Comparison of ENCODE assay signal across 8 cellular contexts in the genomic region with DNA sequence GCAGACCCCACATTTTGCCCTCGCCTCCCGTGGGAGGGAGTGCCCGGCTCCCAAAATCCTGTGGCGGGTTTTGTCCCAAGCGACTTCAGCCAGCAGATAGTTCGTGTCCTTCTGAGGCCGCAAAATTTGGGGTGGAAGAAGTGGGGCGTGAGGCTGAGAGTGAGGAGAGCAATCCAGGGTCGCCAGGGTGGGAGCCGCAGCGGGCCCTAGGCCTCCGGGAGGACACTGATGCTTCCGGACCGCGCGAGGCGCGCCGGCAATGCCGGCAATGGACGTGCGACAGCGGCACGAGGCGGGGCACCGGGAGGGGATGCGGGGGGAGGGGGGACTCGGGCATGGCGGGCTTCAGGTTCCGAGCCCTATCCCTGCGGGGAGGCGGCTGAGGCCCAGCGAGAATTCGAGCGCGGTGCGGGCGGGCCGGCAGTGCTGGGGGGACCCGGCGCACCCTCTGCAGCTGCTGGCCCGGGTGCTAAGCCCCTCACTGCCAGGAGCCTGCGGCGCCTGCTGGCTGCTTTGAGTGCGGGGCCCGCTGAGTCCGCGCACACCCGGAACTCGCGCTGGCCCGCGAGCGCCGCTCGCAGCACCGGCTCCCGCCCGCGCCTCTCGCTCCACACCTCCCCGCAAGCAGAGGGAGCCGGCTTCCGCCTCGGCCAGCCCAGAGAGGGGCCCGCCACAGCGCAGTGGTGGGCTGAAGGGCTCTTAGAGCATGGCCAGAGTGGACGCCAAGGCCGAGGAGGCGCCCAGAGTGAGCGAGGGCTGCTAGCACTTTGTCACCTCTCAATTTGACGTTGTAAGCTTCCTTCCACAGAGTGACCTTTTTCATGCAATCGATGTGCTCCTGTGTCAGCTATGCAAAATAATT.
DNase-seq lines count a peak whose midpoint lies in the region; ATAC-seq and TF ChIP-seq lines count a peak whose summit lies in the region.

No MANE protein-coding gene starts in this region.

- H2AFZ ChIP-seq in parathyroid adenoma: peak overlapping the region; percentile 96

- peak overlapping the region; percentile 90 for H3K27ac Mint-ChIP-seq in activated naive CD8-positive, alpha-beta T cell treated with anti-CD3 and anti-CD28 coated beads, Interleukin-2, amount 10 ng/mL, durations not matched to agents 7 days and 5 days

- H3K9me3 ChIP-seq in HUES64 (ENCODE audit: insufficient read depth, low read depth, low read length) (no peaks in the 10 kb centered on the region), parathyroid adenoma (ENCODE audit: control insufficient read depth, low read length) (no peaks in the 10 kb centered on the region), tibial artery (no peaks in the 10 kb centered on the region)

- H3K27me3 ChIP-seq in HUES64 (ENCODE audit: insufficient read depth, low read length): no peaks in the 10 kb centered on the region
- H3K27me3 ChIP-seq in parathyroid adenoma (ENCODE audit: control insufficient read depth, insufficient read depth, low read length): no peaks in the 10 kb centered on the region
- no peaks in the 10 kb centered on the region for H3K27me3 ChIP-seq in tibial artery

- H3K4me1 ChIP-seq in HUES64 (ENCODE audit: insufficient read depth, low read length): no peaks in the 10 kb centered on the region; the same call in 1 of the 2 replicates
- H3K4me1 ChIP-seq in parathyroid adenoma: peaks cover 7% of the 10 kb centered on the region
- H3K4me1 ChIP-seq in tibial artery: peaks cover 0 to 10% (median 4%) of the 10 kb centered on the region in 4 donors

- H3K4me3 ChIP-seq in HUES64 (ENCODE audit: low read length): peak overlapping the region; percentile 74
- H3K4me3 ChIP-seq in parathyroid adenoma (ENCODE audit: low read depth, low read length): peak overlapping the region; percentile 73
- peak overlapping the region; percentile 63 for H3K4me3 ChIP-seq in tibial artery

- peak overlapping the region; percentile 93 for H3K4me3 Mint-ChIP-seq in activated naive CD8-positive, alpha-beta T cell treated with anti-CD3 and anti-CD28 coated beads, Interleukin-2, amount 10 ng/mL, durations not matched to agents 7 days and 5 days

- ATAC-seq in GM21528 (IDR thresholded peaks at IDR 0.05; ENCODE audit: low FRiP score, unreplicated experiment): peak; percentile 86
- peak; percentile 90 for ATAC-seq in activated naive CD8-positive, alpha-beta T cell treated with anti-CD3 and anti-CD28 coated beads, Interleukin-2, amount 10 ng/mL, durations not matched to agents 7 days and 5 days (ENCODE audit: low read depth)

- H3K27ac ChIP-seq in HUES64 (ENCODE audit: low read depth, low read length) (peak overlapping the region; percentile 66; the same call in 1 of the 2 replicates), parathyroid adenoma (peak overlapping the region; percentile 37), tibial artery (peak overlapping the region; percentile 74)

- H3K9ac ChIP-seq in HUES64 (ENCODE audit: low read depth, low read length): peak overlapping the region; percentile 81
- H3K9ac ChIP-seq in parathyroid adenoma: no peak overlapping the region

- POLR2A ChIA-PET in activated naive CD8-positive, alpha-beta T cell treated with anti-CD3 and anti-CD28 coated beads, Interleukin-2, amount 10 ng/mL, durations not matched to agents 7 days and 5 days (lab: Charles Lee): interaction anchor here (0.9 to 1.0 kb wide), 2 partner anchors 57 to 58 kb away, joined by 6 to 9 read pairs; no protein-coding TSS in a partner anchor

- DNase-seq in DMS79 treated with DMSO at 0.1 percent for 48 hours (lab: John Stamatoyannopoulos, UW): peak; percentile 32
- DNase-seq in SKM-1 treated with dmso at 0.1 percent for 144 hours (lab: John Stamatoyannopoulos, UW; ENCODE audit: unreplicated experiment): peak; percentile 60
- peak; percentile 86 for DNase-seq in activated naive CD8-positive, alpha-beta T cell treated with anti-CD3 and anti-CD28 coated beads, Interleukin-2, amount 10 ng/mL, durations not matched to agents 7 days and 5 days
- peak; percentile 89 for DNase-seq in cardiac septum (ENCODE audit: low spot score)
- peak; percentile 61 to 88 for DNase-seq in tibial artery

- intact Hi-C loops in cardiac septum (cut with DNase I) (no loop called here), tibial artery (cut with DNase I; ENCODE audit: low total_unique reads) (no loop called here)

- no peaks in the 10 kb centered on the region for H3K9me3 Mint-ChIP-seq in activated naive CD8-positive, alpha-beta T cell treated with anti-CD3 and anti-CD28 coated beads, Interleukin-2, amount 10 ng/mL, durations not matched to agents 7 days and 5 days

- TF ChIP-seq CTCF in parathyroid adenoma (IDR thresholded peaks at IDR 0.05) (no peak), tibial artery (IDR thresholded peaks at IDR 0.05) (peak in 1 of 2 experiments; percentile 87)

- H3K79me2 ChIP-seq in parathyroid adenoma: no peaks in the 10 kb centered on the region

- peaks cover 16% of the 10 kb centered on the region for H3K4me1 Mint-ChIP-seq in activated naive CD8-positive, alpha-beta T cell treated with anti-CD3 and anti-CD28 coated beads, Interleukin-2, amount 10 ng/mL, durations not matched to agents 7 days and 5 days

- no peaks in the 10 kb centered on the region for H3K36me3 Mint-ChIP-seq in activated naive CD8-positive, alpha-beta T cell treated with anti-CD3 and anti-CD28 coated beads, Interleukin-2, amount 10 ng/mL, durations not matched to agents 7 days and 5 days

- no peaks in the 10 kb centered on the region for H3K36me3 ChIP-seq in HUES64 (ENCODE audit: insufficient read depth, low read length)
- H3K36me3 ChIP-seq in parathyroid adenoma (ENCODE audit: control insufficient read depth, insufficient read depth, low read length): no peaks in the 10 kb centered on the region
- H3K36me3 ChIP-seq in tibial artery: no peaks in the 10 kb centered on the region

- 1% methylated on average over 73 of the region's 73 CpGs for WGBS in HUES64

- peaks cover 39% of the 10 kb centered on the region for H3K27me3 Mint-ChIP-seq in activated naive CD8-positive, alpha-beta T cell treated with anti-CD3 and anti-CD28 coated beads, Interleukin-2, amount 10 ng/mL, durations not matched to agents 7 days and 5 days

- peak overlapping the region; percentile 99 for H3K4me2 ChIP-seq in parathyroid adenoma (ENCODE audit: low read length)

Comparison
In these comparisons a context has a peak if more than half of its experiments do, and no peak if none do; other contexts are left out.
1. Peak in every context shown above with its lines: DNase-seq, ATAC-seq, H3K4me3 ChIP-seq and H3K27ac ChIP-seq.
2. DNase-seq: peak in every context shown above with its lines; median percentile 89 in cardiac septum; 86 in activated naive CD8-positive, alpha-beta T cell treated with anti-CD3 and anti-CD28 coated beads, Interleukin-2, amount 10 ng/mL, durations not matched to agents 7 days and 5 days; 74 in tibial artery; 60 in SKM-1 treated with dmso at 0.1 percent for 144 hours; 32 in DMS79 treated with DMSO at 0.1 percent for 48 hours.